ENCODE assay signal across 11 cellular contexts in the genomic region with DNA sequence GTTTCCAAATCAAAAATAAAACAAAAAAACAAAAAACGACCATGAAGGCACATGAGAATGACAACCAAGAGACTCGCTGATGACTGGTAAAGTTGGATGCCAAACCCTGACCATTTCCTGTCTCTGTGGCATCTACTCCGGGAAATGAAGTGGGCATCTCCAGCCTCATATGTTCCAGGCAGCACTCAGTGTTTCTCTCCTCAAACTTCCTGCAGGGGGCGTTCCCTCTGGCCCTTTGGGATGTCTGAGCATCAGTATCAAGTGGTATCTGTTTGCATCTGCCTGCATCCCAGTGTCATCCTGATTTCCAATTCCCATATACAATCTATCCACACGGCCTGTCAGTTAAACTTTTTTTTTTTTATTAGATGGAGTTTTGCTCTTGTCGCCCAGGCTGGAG. TPM values are rescaled to one million over a fixed set of nuclear protein-coding genes. Genes with fewer than 3 reads are reported as not detected.
DNase-seq lines count a peak whose midpoint lies in the region; ATAC-seq and TF ChIP-seq lines count a peak whose summit lies in the region.
"Had no signal": no experiment of that assay in that cellular context is flagged by ENCODE, and none has a peak within 500 bp of the region (broad histone marks: within the 10 kb centered on the region; RNA-seq: fewer than 3 reads in every experiment).

No MANE protein-coding gene starts in this region.

- no peaks in the 10 kb centered on the region for H3K9me2 ChIP-seq in OCI-LY7 (ENCODE audit: insufficient read depth, low read length)

- no peaks in the 10 kb centered on the region for H4K20me1 ChIP-seq in OCI-LY7 (ENCODE audit: insufficient read depth, low read length)

- no peaks in the 10 kb centered on the region for H3K4me1 ChIP-seq in OCI-LY7 (ENCODE audit: insufficient read depth, low read length, poor library complexity, severe bottlenecking)
- H3K4me1 ChIP-seq in uterus = no peaks in the 10 kb centered on the region
- H3K4me1 ChIP-seq: HAP-1 had no signal

- H3K4me2 ChIP-seq in OCI-LY7 (ENCODE audit: low read length) = no peak overlapping the region

- no peak for DNase-seq in AG10803 (ENCODE audit: low read depth)
- DNase-seq in GM12864 (ENCODE audit: low read depth) = no peak
- peak; percentile 26 for DNase-seq in OCI-LY7 (ENCODE audit: low spot score)
- peak; percentile 15 for DNase-seq in fibroblast of mammary gland (ENCODE audit: low read depth)
- DNase-seq in HuH-7.5 (ENCODE audit: low spot score) = no peak
- no peak for DNase-seq in uterus
- DNase-seq: IMR-90 had no signal

- TF ChIP-seq CTCF in AG10803 (conservative IDR thresholded peaks at IDR 0.05; ENCODE audit: low read length) (peak; percentile 25), GM12864 (IDR thresholded peaks at IDR 0.05; ENCODE audit: low read depth, low read length, missing control alignments) (peak; percentile 59), OCI-LY7 (conservative IDR thresholded peaks at IDR 0.05; ENCODE audit: low read length) (peak; percentile 69), fibroblast of mammary gland (conservative IDR thresholded peaks at IDR 0.05; ENCODE audit: control insufficient read depth, insufficient read depth, low read depth, low read length) (peak; percentile 25), uterus (IDR thresholded peaks at IDR 0.05) (no peak)

- H3K9me3 ChIP-seq in OCI-LY7 (ENCODE audit: low read length) = no peaks in the 10 kb centered on the region
- H3K9me3 ChIP-seq in uterus = no peaks in the 10 kb centered on the region
- H3K9me3 ChIP-seq: HAP-1 had no signal

- no peak for TF ChIP-seq POLR2A in uterus (IDR thresholded peaks at IDR 0.05)

- CTCF ChIA-PET in OCI-LY7 (lab: Charles Lee; ENCODE audit: unreplicated experiment) = no interaction called here

- H3K36me3 ChIP-seq in OCI-LY7 (ENCODE audit: insufficient read depth, low read length) (no peaks in the 10 kb centered on the region), uterus (no peaks in the 10 kb centered on the region)
- H3K36me3 ChIP-seq: HAP-1 had no signal

- intact Hi-C loops in OCI-LY7 (cut with micrococcal nuclease; ENCODE audit: unreplicated experiment) (no loop called here), uterus (cut with DNase I; ENCODE audit: low total_unique reads) (no loop called here)

- H3K4me3 ChIP-seq in AG10803 (ENCODE audit: low read length) = no peak overlapping the region
- H3K4me3 ChIP-seq in GM12864 (ENCODE audit: low read depth, low read length) = no peak overlapping the region
- H3K4me3 ChIP-seq in OCI-LY7 (ENCODE audit: low read depth, low read length, poor library complexity, severe bottlenecking) = no peak overlapping the region
- H3K4me3 ChIP-seq in fibroblast of mammary gland (ENCODE audit: control insufficient read depth, low read depth, low read length) = no peak overlapping the region
- no peak overlapping the region for H3K4me3 ChIP-seq in uterus
- H3K4me3 ChIP-seq: HAP-1 had no signal

- H3K27ac ChIP-seq in OCI-LY7 (ENCODE audit: low read depth, low read length, poor library complexity, severe bottlenecking) = no peak overlapping the region
- no peak overlapping the region for H3K27ac ChIP-seq in uterus
- H3K27ac ChIP-seq: epithelial cell of prostate had no signal

- H3K79me2 ChIP-seq in OCI-LY7 (ENCODE audit: insufficient read depth, low read depth, low read length) = no peaks in the 10 kb centered on the region

- ATAC-seq in GM21515 (IDR thresholded peaks at IDR 0.05; ENCODE audit: unreplicated experiment) = no peak
- no peak for ATAC-seq in GM19463 (IDR thresholded peaks at IDR 0.05; ENCODE audit: unreplicated experiment)

- no peak overlapping the region for H2AFZ ChIP-seq in OCI-LY7 (ENCODE audit: low read length)

- no peaks in the 10 kb centered on the region for H3K27me3 ChIP-seq in uterus

- BruUV-seq in OCI-LY7 (replicated peaks; lab: Mats Ljungman, UMichigan) = no TSS peak

- POLR2A ChIA-PET in OCI-LY7 (lab: Charles Lee) = no interaction called here

RNA-seq across cellular contexts. Expression of a gene that starts 9.8 kb away (rescaled TPM):
- total RNA-seq in OCI-LY7 (2014; rRNA removed; shearing (Covaris generic)) = not detected in 2 replicates
- total RNA-seq in OCI-LY7 (2022) (not detected in 2 replicates), uterus (under 1 TPM in 2 of 4 donors, not detected in 2; 0.21 to 0.40 TPM)
- total RNA-seq: IMR-90 had no signal

RNA-seq across cellular contexts. Expression of a gene that starts 20.1 kb away (rescaled TPM):
- not detected in 2 replicates for total RNA-seq in OCI-LY7 (2014; rRNA removed; shearing (Covaris generic))
- total RNA-seq in OCI-LY7 (2022) = not detected in 2 replicates
- total RNA-seq in uterus = 1 to 10 TPM in 2 of 4 donors, under 1 TPM in 2; 0.29 to 7.2 (median 0.77) TPM
- total RNA-seq: IMR-90 had no signal

RNA-seq across cellular contexts. Expression of a gene that starts 33.0 kb away (rescaled TPM):
- total RNA-seq in OCI-LY7 (2014; rRNA removed; shearing (Covaris generic)) = not detected in 2 replicates
- total RNA-seq in OCI-LY7 (2022) (not detected in 2 replicates), uterus (not detected)
- total RNA-seq: IMR-90 had no signal

RNA-seq across cellular contexts. Expression of a gene that starts 53.1 kb away (rescaled TPM):
- total RNA-seq in OCI-LY7 (2014; rRNA removed; shearing (Covaris generic)) = not detected in 2 replicates
- total RNA-seq in OCI-LY7 (2022) (not detected in 2 replicates), uterus (under 1 TPM in 2 of 4 donors, not detected in 2; 0.21 to 0.34 TPM)
- total RNA-seq: IMR-90 had no signal

RNA-seq across cellular contexts. Expression of a gene that starts 59.7 kb away (rescaled TPM):
- 3.5 and 4.7 TPM in 2 replicates for total RNA-seq in OCI-LY7 (2014; rRNA removed; shearing (Covaris generic))
- total RNA-seq in OCI-LY7 (2022) (10.4 and 13.4 TPM in 2 replicates), uterus (10 to 100 TPM in 2 of 4 donors, 1 to 10 TPM in 2; 4.1 to 17.8 (median 9.3) TPM)

Comparison
In these comparisons a context has a peak if more than half of its experiments do, and no peak if none do; other contexts are left out.
1. DNase-seq: peak in OCI-LY7 (single experiment) and fibroblast of mammary gland (single experiment); none in AG10803 (single experiment), GM12864 (single experiment), HuH-7.5 (single experiment) and uterus (0 of 2).
2. CTCF ChIP-seq: peak in AG10803 (single experiment), GM12864 (single experiment), OCI-LY7 (single experiment) and fibroblast of mammary gland (single experiment); none in uterus (0 of 4).